ENCODE assay signal across 8 cellular contexts in the genomic region with DNA sequence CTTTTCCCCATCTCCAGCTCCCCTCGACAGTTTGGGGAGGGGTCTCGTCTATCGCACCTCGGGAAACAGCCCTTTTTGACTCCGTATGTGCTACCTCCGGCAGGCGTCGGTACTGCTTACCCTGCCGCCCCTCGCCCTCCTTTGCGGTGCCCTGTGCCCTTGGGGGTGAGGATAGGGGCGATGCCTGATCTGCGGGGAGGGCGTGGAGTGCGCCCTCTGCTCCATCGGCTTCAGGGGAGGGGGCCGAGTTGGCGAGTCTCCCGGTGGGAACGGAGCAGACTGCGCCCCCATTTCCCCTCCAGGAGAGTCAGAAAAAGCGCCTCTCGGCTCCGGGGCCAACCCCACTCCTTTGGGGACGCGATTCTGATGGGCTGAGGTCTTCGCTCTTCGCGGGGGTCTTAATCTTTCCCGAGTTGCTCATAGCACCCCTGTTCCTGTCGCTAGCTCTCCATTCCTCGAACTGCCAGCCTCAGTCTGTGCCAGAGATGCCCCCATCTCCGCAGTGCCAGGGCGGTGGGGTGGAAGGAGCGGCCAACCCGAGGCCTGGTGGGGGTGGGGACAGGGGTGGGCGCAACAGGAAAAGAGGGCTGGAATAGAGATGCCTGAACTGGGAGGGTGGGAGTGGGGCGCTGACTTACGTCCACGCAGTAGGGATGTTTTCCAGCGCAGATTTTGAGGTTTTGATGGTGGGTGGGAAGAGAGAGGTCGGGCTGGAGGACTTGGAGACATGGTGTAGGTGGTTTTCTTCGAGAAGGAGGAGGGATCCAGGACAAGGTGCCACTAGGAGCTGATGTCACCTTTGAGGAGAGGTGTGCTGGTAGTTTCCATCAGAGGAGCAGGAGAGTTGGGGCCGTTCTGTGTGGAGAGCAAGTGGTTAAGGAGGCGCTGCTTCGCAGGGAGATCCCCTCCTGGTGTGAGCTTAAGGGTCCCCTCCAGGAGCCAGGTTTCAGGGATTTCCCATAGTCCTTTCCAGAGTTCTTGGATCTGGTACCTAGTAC. TPM values are rescaled to one million over a fixed set of nuclear protein-coding genes. Genes with fewer than 3 reads are reported as not detected.
A peak's percentile ranks its signal among the peaks of the same experiment; 100 is the strongest.
DNase-seq lines count a peak whose midpoint lies in the region; ATAC-seq and TF ChIP-seq lines count a peak whose summit lies in the region.

No MANE protein-coding gene starts in this region.

- H3K4me1 ChIP-seq in CD4-positive, alpha-beta memory T cell (ENCODE audit: insufficient read depth, low read length), result peaks cover 13% of the 10 kb centered on the region
- H3K4me1 ChIP-seq in GM23338 (ENCODE audit: insufficient read depth) (peaks cover 6% of the 10 kb centered on the region), prostate gland (replicated peaks) (peaks cover 7% of the 10 kb centered on the region)

- H3K79me2 ChIP-seq in GM23338 (replicated peaks; ENCODE audit: insufficient read depth) (no peaks in the 10 kb centered on the region), SU-DHL-6 (ENCODE audit: insufficient read depth, low read length) (no peaks in the 10 kb centered on the region)

- peaks cover 9% of the 10 kb centered on the region for H3K36me3 ChIP-seq in CD4-positive, alpha-beta memory T cell (ENCODE audit: insufficient read depth, low read length)
- H3K36me3 ChIP-seq in GM23338 (ENCODE audit: insufficient read depth) (peaks cover 12% of the 10 kb centered on the region), SU-DHL-6 (ENCODE audit: low read length) (peaks cover 7% of the 10 kb centered on the region), prostate gland (no peaks in the 10 kb centered on the region)

- H3K4me1 Mint-ChIP-seq in CD4-positive, alpha-beta memory T cell, result peaks cover 4 to 16% (median 11%) of the 10 kb centered on the region in 4 donors
- H3K4me1 Mint-ChIP-seq in GM23338, result peaks cover 10% of the 10 kb centered on the region

- peak overlapping the region; percentile 60 to 81 for H3K4me3 ChIP-seq in CD4-positive, alpha-beta memory T cell (ENCODE audit: low read length in 2 of 2)
- H3K4me3 ChIP-seq in GM23338, result peak overlapping the region; percentile 88
- no peak overlapping the region for H3K4me3 ChIP-seq in SU-DHL-6 (ENCODE audit: insufficient read depth, low read length, poor library complexity, severe bottlenecking)
- peak overlapping the region; percentile 57 to 71 for H3K4me3 ChIP-seq in foreskin fibroblast (ENCODE audit: low read depth in 1 of 2, low read length in 2 of 2)
- H3K4me3 ChIP-seq in prostate gland, result peak overlapping the region; percentile 37 to 43

- no peaks in the 10 kb centered on the region for H3K9me3 ChIP-seq in CD4-positive, alpha-beta memory T cell (ENCODE audit: control insufficient read depth in 1 of 2, low read length in 2 of 2)
- H3K9me3 ChIP-seq in SU-DHL-6 (ENCODE audit: insufficient read depth, low read length) (no peaks in the 10 kb centered on the region), prostate gland (no peaks in the 10 kb centered on the region)

- H3K27me3 Mint-ChIP-seq in CD4-positive, alpha-beta memory T cell, result peaks cover 0 to 2% of the 10 kb centered on the region in 2 donors
- H3K27me3 Mint-ChIP-seq in GM23338 (ENCODE audit: insufficient read depth, low read depth, poor library complexity), result peaks cover 23% of the 10 kb centered on the region

- intact Hi-C loops in CD4-positive, alpha-beta memory T cell (cut with micrococcal nuclease), result loop anchor here (1.0 to 5.0 kb wide), 2 partner anchors 20 to 60 kb away; a partner anchor contains a TSS
- intact Hi-C loops in prostate gland (cut with DNase I), result no loop called here

- peak; percentile 74 for ATAC-seq in GM23338

- CTCF ChIA-PET in CD4-positive, alpha-beta memory T cell (lab: Charles Lee; ENCODE audit: partially characterized antibody), result interaction anchor here (1.2 to 2.2 kb wide), 4 partner anchors 9 to 241 kb away, joined by 3 to 14 read pairs (median 8); no protein-coding TSS in a partner anchor

- H3F3A ChIP-seq in GM23338 (replicated peaks; ENCODE audit: low read depth), result peaks cover 21% of the 10 kb centered on the region
- peaks cover 21% of the 10 kb centered on the region; the same call in 1 of the 2 replicates for H3F3A ChIP-seq in SU-DHL-6 (ENCODE audit: insufficient read depth)

- no peak overlapping the region for H3K9ac ChIP-seq in SU-DHL-6 (ENCODE audit: low read length)

- H3K27ac Mint-ChIP-seq in CD4-positive, alpha-beta memory T cell, result peak overlapping the region; percentile 23 to 80 (median 72)
- no peak overlapping the region for H3K27ac Mint-ChIP-seq in GM23338

- peak overlapping the region; percentile 46 for H3K27ac ChIP-seq in CD4-positive, alpha-beta memory T cell (ENCODE audit: low read depth, low read length)
- H3K27ac ChIP-seq in GM23338 (ENCODE audit: low read depth) (no peak overlapping the region), SU-DHL-6 (ENCODE audit: low read depth, low read length) (no peak overlapping the region), prostate gland (peak overlapping the region in 1 of 2 donors; percentile 18)

- no peak for DNase-seq in CD4-positive, alpha-beta memory T cell
- DNase-seq in GM23338 (ENCODE audit: low spot score), result no peak
- no peak for DNase-seq in foreskin fibroblast
- no peak for DNase-seq in prostate gland (ENCODE audit: low spot score)
- no peak for DNase-seq in MV-4-11 (lab: John Stamatoyannopoulos, UW)
- DNase-seq in NCI-H187 treated with DMSO at 0.1 percent for 48 hours (lab: John Stamatoyannopoulos, UW), result no peak
- no peak for DNase-seq in NAMALWA (ENCODE audit: low spot score)

- peaks cover 8% of the 10 kb centered on the region; the same call in 1 of the 2 replicates for H3K9me2 ChIP-seq in GM23338 (ENCODE audit: insufficient read depth)
- no peaks in the 10 kb centered on the region for H3K9me2 ChIP-seq in SU-DHL-6 (replicated peaks; ENCODE audit: insufficient read depth, low read length)

- no peaks in the 10 kb centered on the region for H3K27me3 ChIP-seq in CD4-positive, alpha-beta memory T cell (ENCODE audit: insufficient read depth, low read length)
- peaks cover 20% of the 10 kb centered on the region for H3K27me3 ChIP-seq in GM23338 (ENCODE audit: insufficient read depth)
- no peaks in the 10 kb centered on the region for H3K27me3 ChIP-seq in SU-DHL-6 (ENCODE audit: low read length)
- H3K27me3 ChIP-seq in prostate gland (replicated peaks; ENCODE audit: insufficient read depth), result no peaks in the 10 kb centered on the region

- H4K20me1 ChIP-seq in GM23338 (replicated peaks; ENCODE audit: insufficient read depth) (peaks cover 9% of the 10 kb centered on the region; the same call in 1 of the 2 replicates), SU-DHL-6 (ENCODE audit: low read depth, low read length) (no peaks in the 10 kb centered on the region)

- H3K4me3 Mint-ChIP-seq in CD4-positive, alpha-beta memory T cell, result peak overlapping the region; percentile 79 to 83 (median 80)
- H3K4me3 Mint-ChIP-seq in GM23338, result peak overlapping the region; percentile 73

- H3K4me2 ChIP-seq in GM23338, result peak overlapping the region; percentile 97
- peak overlapping the region; percentile 42 for H3K4me2 ChIP-seq in SU-DHL-6 (ENCODE audit: low read depth, low read length, poor library complexity, severe bottlenecking)

- 8% methylated on average over 42 of the region's 46 CpGs for WGBS in prostate gland

- peak overlapping the region; percentile 99 for H2AFZ ChIP-seq in GM23338
- no peak overlapping the region for H2AFZ ChIP-seq in SU-DHL-6 (ENCODE audit: low read depth, low read length, severe bottlenecking)

- POLR2A ChIA-PET in CD4-positive, alpha-beta memory T cell (lab: Charles Lee; ENCODE audit: partially characterized antibody), result interaction anchor here (0.8 to 4.4 kb wide), 3 partner anchors 14 to 294 kb away, joined by 3 to 49 read pairs (median 3); a partner anchor contains a TSS

- TF ChIP-seq POLR2A in prostate gland (IDR thresholded peaks at IDR 0.05), result no peak

- TF ChIP-seq CTCF in GM23338 (conservative IDR thresholded peaks at IDR 0.05; ENCODE audit: low read depth in 2 of 2) (peak in 1 of 2 experiments; percentile 36; a peak in 2 of 4 replicates), SU-DHL-6 (IDR thresholded peaks at IDR 0.05; ENCODE audit: insufficient read depth, low read length, poor library complexity, severe bottlenecking) (no peak), foreskin fibroblast (IDR thresholded peaks at IDR 0.05; ENCODE audit: low read depth, low read length) (no peak), prostate gland (IDR thresholded peaks at IDR 0.05) (no peak)

- peaks cover 3 to 18% of the 10 kb centered on the region in 2 donors for H3K36me3 Mint-ChIP-seq in CD4-positive, alpha-beta memory T cell
- peaks cover 36% of the 10 kb centered on the region for H3K36me3 Mint-ChIP-seq in GM23338 (ENCODE audit: low read depth)

- peaks cover 0 to 2% (median 0%) of the 10 kb centered on the region in 8 donors for H3K9me3 Mint-ChIP-seq in CD4-positive, alpha-beta memory T cell
- peaks cover 4% of the 10 kb centered on the region for H3K9me3 Mint-ChIP-seq in GM23338

RNA-seq across cellular contexts. Expression of a gene that starts 0.7 kb away (rescaled TPM):
- 1 to 10 TPM; 1.4 to 1.5 TPM for total RNA-seq in CD4-positive, alpha-beta memory T cell
- polyA plus RNA-seq in CD4-positive, alpha-beta memory T cell, result not detected
- 7.6 and 8.0 TPM in 2 replicates for total RNA-seq in GM23338 (2014; rRNA removed; shearing (Covaris generic))
- 1.3 and 2.2 TPM in 2 replicates for polyA plus RNA-seq in GM23338 (2016; fragmentation: Nextera tagmentation; extraction: Ambion mirVana)
- 10 to 100 TPM in 1 of 2 donors, under 1 TPM in 1; 0.50 to 16.9 TPM for total RNA-seq in prostate gland

RNA-seq across cellular contexts. Expression of a gene that starts 19.8 kb away (rescaled TPM):
- 10 to 100 TPM; 69.3 to 70.3 TPM for total RNA-seq in CD4-positive, alpha-beta memory T cell
- 10 to 100 TPM; 53.9 to 71.2 TPM for polyA plus RNA-seq in CD4-positive, alpha-beta memory T cell
- 107 and 128 TPM in 2 replicates for total RNA-seq in GM23338 (2014; rRNA removed; shearing (Covaris generic))
- polyA plus RNA-seq in GM23338 (2016; fragmentation: Nextera tagmentation; extraction: Ambion mirVana), result 54.7 and 55.1 TPM in 2 replicates
- 10 to 100 TPM; 80.2 to 88.2 TPM for total RNA-seq in prostate gland

RNA-seq across cellular contexts. Expression of a gene that starts 58.8 kb away (rescaled TPM):
- total RNA-seq in CD4-positive, alpha-beta memory T cell, result not detected
- not detected for polyA plus RNA-seq in CD4-positive, alpha-beta memory T cell
- total RNA-seq in GM23338 (2014; rRNA removed; shearing (Covaris generic)), result not detected in 2 replicates
- polyA plus RNA-seq in GM23338 (2016; fragmentation: Nextera tagmentation; extraction: Ambion mirVana), result not detected in 2 replicates
- 1 to 10 TPM in 1 of 2 donors, not detected in 1; 4.4 TPM for total RNA-seq in prostate gland

RNA-seq across cellular contexts. Expression of a gene that starts 59.9 kb away (rescaled TPM):
- total RNA-seq in CD4-positive, alpha-beta memory T cell, result 10 to 100 TPM; 48.6 to 51.8 TPM
- 10 to 100 TPM; 52.0 to 81.9 TPM for polyA plus RNA-seq in CD4-positive, alpha-beta memory T cell
- total RNA-seq in GM23338 (2014; rRNA removed; shearing (Covaris generic)), result 9.2 and 12.6 TPM in 2 replicates
- polyA plus RNA-seq in GM23338 (2016; fragmentation: Nextera tagmentation; extraction: Ambion mirVana), result 9.0 and 10.5 TPM in 2 replicates
- total RNA-seq in prostate gland, result 100 to 1,000 TPM in 1 of 2 donors, 10 to 100 TPM in 1; 59.7 to 223 TPM
